ENCODE assay signal across 7 cellular contexts in the genomic region with DNA sequence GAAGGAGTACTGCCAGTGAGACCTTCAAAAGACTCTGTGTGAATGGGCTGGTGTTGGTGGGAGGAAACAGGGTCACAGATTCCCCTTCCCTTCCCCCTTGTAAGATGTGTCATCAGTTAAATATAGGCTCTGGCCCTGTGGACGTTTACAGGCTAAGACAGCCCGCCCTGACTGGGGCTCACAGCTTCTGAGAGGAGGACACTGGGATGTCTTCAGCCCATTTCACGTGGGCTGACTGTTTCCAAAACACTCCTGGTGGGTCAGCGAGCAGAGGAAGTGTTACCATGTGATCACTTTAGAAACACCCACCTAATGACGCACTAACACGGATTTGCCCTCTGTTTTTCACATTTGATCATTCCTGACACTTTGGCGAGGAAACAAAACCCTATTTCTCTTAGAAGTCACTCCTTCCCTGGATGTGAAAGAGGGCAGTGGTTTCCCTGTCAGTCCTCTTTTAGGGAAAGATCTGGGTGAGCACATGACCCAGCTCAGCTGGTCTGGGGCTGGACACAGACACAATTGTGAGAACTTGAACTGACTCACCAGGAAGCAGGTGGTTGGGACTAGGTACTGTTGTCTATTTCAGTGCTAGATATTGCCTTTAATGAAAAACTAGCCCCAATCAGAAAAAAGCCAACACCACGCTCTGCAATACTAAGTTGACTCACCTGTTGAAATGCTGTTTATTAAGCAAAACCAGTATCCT. TPM values are rescaled to one million over a fixed set of nuclear protein-coding genes. Genes with fewer than 3 reads are reported as not detected.
DNase-seq lines count a peak whose midpoint lies in the region; ATAC-seq, FAIRE-seq and TF ChIP-seq lines count a peak whose summit lies in the region.

No MANE protein-coding gene starts in this region.

- H3K27ac Mint-ChIP-seq in T-helper 1 cell treated with Interleukin-12 subunit alpha and Interleukin-12 subunit beta and Interleukin-4 antibody, amounts not matched to agents 30 μg/mL and 1 μg/mL, for 36 hours = peak overlapping the region; percentile 62
- peak overlapping the region; percentile 93 for H3K27ac Mint-ChIP-seq in chondrocyte (ENCODE audit: unreplicated experiment)
- peak overlapping the region; percentile 78 to 91 for H3K27ac Mint-ChIP-seq in stimulated activated naive CD8-positive, alpha-beta T cell treated with anti-CD3 and anti-CD28 coated beads, Interleukin-15, amount 100 ng/mL, for 72 hours

- H3K9me3 ChIP-seq in mesodermal cell (ENCODE audit: control insufficient read depth, low read length) = no peaks in the 10 kb centered on the region

- H3K9me3 Mint-ChIP-seq in T-helper 1 cell treated with Interleukin-12 subunit alpha and Interleukin-12 subunit beta and Interleukin-4 antibody, amounts not matched to agents 30 μg/mL and 1 μg/mL, for 36 hours = no peaks in the 10 kb centered on the region
- no peaks in the 10 kb centered on the region for H3K9me3 Mint-ChIP-seq in chondrocyte (ENCODE audit: low read depth)
- H3K9me3 Mint-ChIP-seq in stimulated activated naive CD8-positive, alpha-beta T cell treated with anti-CD3 and anti-CD28 coated beads, Interleukin-15, amount 100 ng/mL, for 72 hours = no peaks in the 10 kb centered on the region

- peak; percentile 69 for ATAC-seq in HG03135 (IDR thresholded peaks at IDR 0.05; ENCODE audit: unreplicated experiment)
- ATAC-seq in stimulated activated naive CD8-positive, alpha-beta T cell treated with anti-CD3 and anti-CD28 coated beads, Interleukin-15, amount 100 ng/mL, for 72 hours = peak; percentile 83

- WGBS in mesodermal cell (ENCODE audit: insufficient coverage in 2 of 2), 2 experiments = 64 to 73% methylated on average over 7 of the region's 8 CpGs

- H3K4me1 Mint-ChIP-seq in T-helper 1 cell treated with Interleukin-12 subunit alpha and Interleukin-12 subunit beta and Interleukin-4 antibody, amounts not matched to agents 30 μg/mL and 1 μg/mL, for 36 hours (ENCODE audit: low read depth) = peaks cover 81% of the 10 kb centered on the region
- H3K4me1 Mint-ChIP-seq in chondrocyte (ENCODE audit: low read depth) = peaks cover 35% of the 10 kb centered on the region
- peaks cover 86% of the 10 kb centered on the region for H3K4me1 Mint-ChIP-seq in stimulated activated naive CD8-positive, alpha-beta T cell treated with anti-CD3 and anti-CD28 coated beads, Interleukin-15, amount 100 ng/mL, for 72 hours

- no peaks in the 10 kb centered on the region for H3K36me3 ChIP-seq in mesodermal cell (ENCODE audit: control insufficient read depth, insufficient read depth, low read length)

- H3K36me3 Mint-ChIP-seq in T-helper 1 cell treated with Interleukin-12 subunit alpha and Interleukin-12 subunit beta and Interleukin-4 antibody, amounts not matched to agents 30 μg/mL and 1 μg/mL, for 36 hours (ENCODE audit: low read depth) = peaks cover 31% of the 10 kb centered on the region
- no peaks in the 10 kb centered on the region for H3K36me3 Mint-ChIP-seq in chondrocyte (ENCODE audit: low read depth)

- H3K4me1 ChIP-seq in mesodermal cell (ENCODE audit: control insufficient read depth, insufficient read depth, low read length, poor library complexity, severe bottlenecking) = peaks cover 47% of the 10 kb centered on the region

- peak; percentile 80 for FAIRE-seq in GM19239 (lab: Jason Lieb, UNC)

- no peaks in the 10 kb centered on the region for H3K27me3 Mint-ChIP-seq in T-helper 1 cell treated with Interleukin-12 subunit alpha and Interleukin-12 subunit beta and Interleukin-4 antibody, amounts not matched to agents 30 μg/mL and 1 μg/mL, for 36 hours (ENCODE audit: low read depth)
- no peaks in the 10 kb centered on the region for H3K27me3 Mint-ChIP-seq in chondrocyte (ENCODE audit: low read depth)
- no peaks in the 10 kb centered on the region for H3K27me3 Mint-ChIP-seq in stimulated activated naive CD8-positive, alpha-beta T cell treated with anti-CD3 and anti-CD28 coated beads, Interleukin-15, amount 100 ng/mL, for 72 hours

- H3K4me3 ChIP-seq in mesodermal cell (ENCODE audit: extremely low read depth, insufficient read depth, low read length, poor library complexity, severe bottlenecking) = no peak overlapping the region

- peak overlapping the region; percentile 27 for H3K4me3 Mint-ChIP-seq in T-helper 1 cell treated with Interleukin-12 subunit alpha and Interleukin-12 subunit beta and Interleukin-4 antibody, amounts not matched to agents 30 μg/mL and 1 μg/mL, for 36 hours
- H3K4me3 Mint-ChIP-seq in chondrocyte (ENCODE audit: unreplicated experiment) = no peak overlapping the region
- H3K4me3 Mint-ChIP-seq in stimulated activated naive CD8-positive, alpha-beta T cell treated with anti-CD3 and anti-CD28 coated beads, Interleukin-15, amount 100 ng/mL, for 72 hours = peak overlapping the region; percentile 50 to 72

- no peak for TF ChIP-seq CTCF in chondrocyte (IDR thresholded peaks at IDR 0.05)

- H3K27ac ChIP-seq in mesodermal cell (ENCODE audit: low read depth, low read length, severe bottlenecking) = peak overlapping the region; percentile 91

- DNase-seq in GM19239 (ENCODE audit: insufficient read length, low spot score) = peak; percentile 23
- no peak for DNase-seq in chondrocyte (ENCODE audit: low spot score)
- peak; percentile 33 to 66 for DNase-seq in stimulated activated naive CD8-positive, alpha-beta T cell treated with anti-CD3 and anti-CD28 coated beads, Interleukin-15, amount 100 ng/mL, for 72 hours
- DNase-seq in DMS79 treated with DMSO at 0.1 percent for 48 hours (lab: John Stamatoyannopoulos, UW) = no peak

RNA-seq across cellular contexts. Expression of a gene that starts 38.9 kb away (rescaled TPM):
- total RNA-seq in chondrocyte = not detected in 3 replicates
- 20.4 TPM for polyA plus RNA-seq in mesodermal cell (2013, experiment 1 of 2)
- polyA plus RNA-seq in mesodermal cell (2013, experiment 2 of 2) = 22.8 TPM

Comparison
In these comparisons a context has a peak if more than half of its experiments do, and no peak if none do; other contexts are left out.
1. DNase-seq: peak in GM19239 (single experiment) and stimulated activated naive CD8-positive, alpha-beta T cell treated with anti-CD3 and anti-CD28 coated beads, Interleukin-15, amount 100 ng/mL, for 72 hours (2 of 2); none in chondrocyte (single experiment) and DMS79 treated with DMSO at 0.1 percent for 48 hours (single experiment).
2. Peak in every context shown above with its lines, with median percentiles within 50 percentile points of each other: H3K27ac Mint-ChIP-seq.